18 cellular contexts compared by ENCODE assay signal in the genomic region with DNA sequence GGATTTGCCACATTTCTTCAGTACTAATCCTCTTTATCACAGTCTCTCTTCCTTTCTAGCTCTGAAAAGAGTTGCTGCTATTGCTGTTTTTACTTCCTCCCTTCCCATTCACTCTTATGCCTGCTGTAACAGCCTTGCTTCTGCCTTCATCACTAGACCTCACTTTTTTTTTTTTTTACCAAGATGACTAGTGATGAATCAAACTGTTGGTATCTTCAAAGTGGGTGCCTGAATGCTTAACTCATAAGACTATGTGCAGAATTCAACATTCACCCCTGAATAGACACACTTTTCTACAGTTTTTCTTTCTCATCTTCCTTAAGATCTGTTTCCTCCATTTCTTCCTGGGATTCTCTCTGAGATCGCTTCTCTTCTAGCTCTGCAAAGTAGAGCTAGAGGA.
DNase-seq lines count a peak whose midpoint lies in the region; ATAC-seq and FAIRE-seq lines count a peak whose summit lies in the region.
"Had no signal": no experiment of that assay in that cellular context is flagged by ENCODE, and none has a peak within 500 bp of the region (broad histone marks: within the 10 kb centered on the region; RNA-seq: fewer than 3 reads in every experiment).

No MANE protein-coding gene starts in this region.

- peaks cover 0 to 5% (median 0%) of the 10 kb centered on the region in 6 donors for H3K9me3 Mint-ChIP-seq in immature natural killer cell
- H3K9me3 Mint-ChIP-seq: activated CD4-positive, alpha-beta T cell treated with anti-CD3 and anti-CD28 coated beads, Interleukin-2, amount 10 ng/mL, durations not matched to agents 7 days and 5 days; IgD-negative memory B cell had no signal

- H3K27me3 Mint-ChIP-seq in immature natural killer cell (ENCODE audit: low read depth in 3 of 3) = no peaks in the 10 kb centered on the region

- H3K4me3 Mint-ChIP-seq in immature natural killer cell = no peak overlapping the region
- H3K4me3 Mint-ChIP-seq: activated CD4-positive, alpha-beta T cell treated with anti-CD3 and anti-CD28 coated beads, Interleukin-2, amount 10 ng/mL, durations not matched to agents 7 days and 5 days; IgD-negative memory B cell; nephron; T-helper 17 cell had no signal

- FAIRE-seq in urothelium cell line (lab: Jason Lieb, UNC) = no peak

- H3K36me3 Mint-ChIP-seq in immature natural killer cell = no peaks in the 10 kb centered on the region

- peaks cover 0 to 5% of the 10 kb centered on the region in 2 donors for H3K4me1 Mint-ChIP-seq in immature natural killer cell
- H3K4me1 Mint-ChIP-seq: nephron, T-helper 17 cell had no signal

- no peak overlapping the region for H3K27ac Mint-ChIP-seq in immature natural killer cell
- H3K27ac Mint-ChIP-seq: activated CD4-positive, alpha-beta T cell treated with anti-CD3 and anti-CD28 coated beads, Interleukin-2, amount 10 ng/mL, durations not matched to agents 7 days and 5 days; nephron; T-helper 17 cell had no signal

- ATAC-seq in GM18909 (IDR thresholded peaks at IDR 0.05; ENCODE audit: poor library complexity, unreplicated experiment) = no peak
- ATAC-seq: T-helper 17 cell had no signal

- DNase-seq in HCEC 1CT = peak; percentile 84
- DNase-seq in amniotic epithelial cell (ENCODE audit: low read depth) = peak; percentile 76
- peak; percentile 45 for DNase-seq in glomerular visceral epithelial cell (ENCODE audit: extremely low spot score)
- DNase-seq in urothelium cell line (ENCODE audit: low spot score) = peak; percentile 7
- DNase-seq in immature natural killer cell = no peak
- no peak for DNase-seq in NCI-H1105 treated with DMSO at 0.1 percent for 48 hours (lab: John Stamatoyannopoulos, UW)
- DNase-seq: activated CD4-positive, alpha-beta T cell treated with anti-CD3 and anti-CD28 coated beads, Interleukin-2, amount 10 ng/mL, durations not matched to agents 7 days and 5 days; activated T-cell treated with anti-CD3 and anti-CD28 coated beads, Interleukin-2, amount 50 U/mL, for 48 hours; adrenal gland; Calu3; dorsolateral prefrontal cortex; glutamatergic neuron; NCI-H446 treated with DMSO at 0.1 percent for 48 hours; small intestine; T-helper 17 cell had no signal

Comparison
In these comparisons a context has a peak if more than half of its experiments do, and no peak if none do; other contexts are left out.
1. DNase-seq: peak in HCEC 1CT (single experiment), amniotic epithelial cell (single experiment), glomerular visceral epithelial cell (single experiment) and urothelium cell line (single experiment); none in immature natural killer cell (0 of 3) and NCI-H1105 treated with DMSO at 0.1 percent for 48 hours (single experiment).